In genomic region chr21:28738305-28738704, GRCh38 we compare ENCODE assay signal across 24 cellular contexts.
DNase-seq lines count a peak whose midpoint lies in the region; ATAC-seq, FAIRE-seq and TF ChIP-seq lines count a peak whose summit lies in the region.
"Had no signal": no experiment of that assay in that cellular context is flagged by ENCODE, and none has a peak within 500 bp of the region (broad histone marks: within the 10 kb centered on the region; RNA-seq: fewer than 3 reads in every experiment).

No MANE protein-coding gene starts in this region.

- H3K4me1 ChIP-seq in IMR-90 (ENCODE audit: control insufficient read depth, insufficient read depth, low read length), result peaks cover 5% of the 10 kb centered on the region
- no peaks in the 10 kb centered on the region for H3K4me1 ChIP-seq in astrocyte (ENCODE audit: insufficient read depth, low read length)
- H3K4me1 ChIP-seq in left ventricle myocardium inferior, result peaks cover 25% of the 10 kb centered on the region
- H3K4me1 ChIP-seq in sigmoid colon, result peaks cover 0 to 14% (median 11%) of the 10 kb centered on the region in 4 donors
- no peaks in the 10 kb centered on the region for H3K4me1 ChIP-seq in pancreas
- H3K4me1 ChIP-seq: adrenal gland, Caco-2, psoas muscle, stomach had no signal

- H3K27me3 Mint-ChIP-seq in astrocyte (ENCODE audit: low read depth, unreplicated experiment), result no peaks in the 10 kb centered on the region
- H3K27me3 Mint-ChIP-seq: activated CD4-positive, alpha-beta T cell treated with anti-CD3 and anti-CD28 coated beads, Interleukin-2, amount 10 ng/mL, durations not matched to agents 24 days and 14 days; brain had no signal

- peaks cover 2% of the 10 kb centered on the region for H3K9me3 Mint-ChIP-seq in astrocyte (ENCODE audit: unreplicated experiment)
- H3K9me3 Mint-ChIP-seq: activated CD4-positive, alpha-beta T cell treated with anti-CD3 and anti-CD28 coated beads, Interleukin-2, amount 10 ng/mL, durations not matched to agents 24 days and 14 days; T-helper 2 cell treated with Interferon-gamma antibody and Interleukin-4, amounts not matched to agents 5 μg/mL and 100 μg/mL, for 36 hours had no signal

- H2BK120ac ChIP-seq in IMR-90 (ENCODE audit: low read depth, low read length), result peak overlapping the region; percentile 82

- peak overlapping the region; percentile 93 for H2AK5ac ChIP-seq in IMR-90 (ENCODE audit: low read depth, low read length)

- H3K27ac ChIP-seq in IMR-90 (ENCODE audit: insufficient read depth, low read length) (no peak overlapping the region), astrocyte (ENCODE audit: low read depth, low read length) (no peak overlapping the region), left ventricle myocardium inferior (replicated peaks) (peak overlapping the region; percentile 60), sigmoid colon (peak overlapping the region in 3 of 4 donors; percentile 4 to 44 (median 20)), pancreas (no peak overlapping the region)
- H3K27ac ChIP-seq: adrenal gland, KMS-11, neutrophil, psoas muscle, stomach, thyroid gland had no signal

- H3K4me2 ChIP-seq in IMR-90 (ENCODE audit: low read depth, low read length), result no peak overlapping the region
- H3K4me2 ChIP-seq in astrocyte (ENCODE audit: low read length), result no peak overlapping the region

- no peak for TF ChIP-seq EP300 in sigmoid colon (IDR thresholded peaks at IDR 0.05)

- intact Hi-C loops in IMR-90 (cut with micrococcal nuclease), result no loop called here
- intact Hi-C loops in left ventricle myocardium inferior (cut with micrococcal nuclease), result no loop called here
- intact Hi-C loops in sigmoid colon (cut with DNase I), result no loop called here
- intact Hi-C loops in pancreas (cut with DNase I), result loop anchor here in 1 of 3 donors (10.0 kb wide), 1 partner anchor 214 kb away; no protein-coding TSS in a partner anchor

- peaks cover 8% of the 10 kb centered on the region for H3K4me1 Mint-ChIP-seq in astrocyte (ENCODE audit: low read depth, unreplicated experiment)

- H3K9me3 ChIP-seq in IMR-90 (ENCODE audit: control insufficient read depth, insufficient read depth, low read length) (peaks cover 4% of the 10 kb centered on the region), astrocyte (ENCODE audit: insufficient read depth, low read depth, low read length) (no peaks in the 10 kb centered on the region), left ventricle myocardium inferior (replicated peaks) (peaks cover 12% of the 10 kb centered on the region), sigmoid colon (no peaks in the 10 kb centered on the region), pancreas (no peaks in the 10 kb centered on the region)
- H3K9me3 ChIP-seq: adrenal gland, Caco-2, neutrophil, psoas muscle, thyroid gland had no signal

- no peak for TF ChIP-seq POLR2A in IMR-90 (IDR thresholded peaks at IDR 0.05; ENCODE audit: low read depth, low read length)
- TF ChIP-seq POLR2A in sigmoid colon (IDR thresholded peaks at IDR 0.05), result no peak

- H2AFZ ChIP-seq in IMR-90 (replicated peaks; ENCODE audit: low read length, poor library complexity) (peak overlapping the region; percentile 56), astrocyte (ENCODE audit: low read depth, low read length) (no peak overlapping the region)

- peak overlapping the region; percentile 27 for H4K5ac ChIP-seq in IMR-90 (ENCODE audit: low read depth, low read length)

- no TSS peak for BruUV-seq in IMR-90 (replicated peaks; lab: Mats Ljungman, UMichigan)

- peak overlapping the region; percentile 46 to 81 for H4K8ac ChIP-seq in IMR-90 (ENCODE audit: low read depth in 2 of 2, low read length in 2 of 2)

- 93% methylated on average over 3 of the region's 6 CpGs; no CpG with 5 or more reads in 1 of the 2 experiments for WGBS in IMR-90 (ENCODE audit: extremely low coverage in 2 of 2, insufficient read length in 1 of 2), 2 experiments
- WGBS in sigmoid colon, 2 donors, result 74 to 80% methylated on average over 6 of the region's 6 CpGs
- 72 to 87% methylated on average over 6 of the region's 6 CpGs for WGBS in pancreas, 2 donors

- H3K36me3 ChIP-seq in IMR-90 (ENCODE audit: control insufficient read depth, insufficient read depth, low read length) (no peaks in the 10 kb centered on the region; the same call in 1 of the 2 replicates), astrocyte (ENCODE audit: insufficient read depth, low read length) (no peaks in the 10 kb centered on the region), left ventricle myocardium inferior (no peaks in the 10 kb centered on the region), sigmoid colon (no peaks in the 10 kb centered on the region), pancreas (no peaks in the 10 kb centered on the region)
- H3K36me3 ChIP-seq: adrenal gland, neutrophil, stomach, thyroid gland had no signal

- peak overlapping the region; percentile 40 for H2BK5ac ChIP-seq in IMR-90 (ENCODE audit: low read depth, low read length, poor library complexity, severe bottlenecking)

- no peak for DNase-seq in IMR-90
- no peak for DNase-seq in astrocyte (ENCODE audit: low read depth)
- DNase-seq in left ventricle myocardium inferior, result no peak
- no peak for DNase-seq in sigmoid colon
- no peak for DNase-seq in stimulated activated CD8-positive, alpha-beta memory T cell treated with anti-CD3 and anti-CD28 coated beads, Interleukin-4, amount 100 ng/mL, for 48 hours
- DNase-seq in pancreas, result no peak
- no peak for DNase-seq in HPDE6-E6E7 (ENCODE audit: extremely low spot score)
- DNase-seq: activated CD4-positive, alpha-beta T cell treated with anti-CD3 and anti-CD28 coated beads, Interleukin-2, amount 10 ng/mL, durations not matched to agents 24 days and 14 days; activated naive CD4-positive, alpha-beta T cell; activated T-cell treated with anti-CD3 and anti-CD28 coated beads, Interleukin-2, amount 50 U/mL, for 48 hours; adrenal gland; C1 segment of cervical spinal cord; Caco-2; NCI-H1436 treated with DMSO at 0.1 percent for 48 hours; NCI-H2107; NCI-H82; psoas muscle; stomach; thyroid gland had no signal

- peak overlapping the region; percentile 94 for H3K14ac ChIP-seq in IMR-90 (replicated peaks; ENCODE audit: low read depth, low read length)

- peak overlapping the region; percentile 58 for H4K91ac ChIP-seq in IMR-90 (ENCODE audit: insufficient read depth, low read depth, low read length)

- H2AK9ac ChIP-seq in IMR-90 (replicated peaks; ENCODE audit: low read depth, low read length, poor library complexity), result no peak overlapping the region

- peak overlapping the region; percentile 50 for H3K18ac ChIP-seq in IMR-90 (ENCODE audit: low read depth, low read length)

- TF ChIP-seq RAD21 in IMR-90 (IDR thresholded peaks at IDR 0.05; ENCODE audit: low read length), result no peak

- ATAC-seq in IMR-90 (ENCODE audit: low read depth) (no peak), pancreas (no peak)
- ATAC-seq: psoas muscle had no signal

- no peaks in the 10 kb centered on the region for H3K27me3 ChIP-seq in IMR-90 (ENCODE audit: control insufficient read depth, insufficient read depth, low read length)
- H3K27me3 ChIP-seq in astrocyte (ENCODE audit: insufficient read depth, low read length), result no peaks in the 10 kb centered on the region
- H3K27me3 ChIP-seq in left ventricle myocardium inferior (ENCODE audit: low read depth), result no peaks in the 10 kb centered on the region
- no peaks in the 10 kb centered on the region for H3K27me3 ChIP-seq in sigmoid colon
- H3K27me3 ChIP-seq in pancreas, result no peaks in the 10 kb centered on the region
- H3K27me3 ChIP-seq: adrenal gland, neutrophil, stomach, thyroid gland had no signal

- H3K36me3 Mint-ChIP-seq in astrocyte (ENCODE audit: low read depth, unreplicated experiment), result no peaks in the 10 kb centered on the region
- H3K36me3 Mint-ChIP-seq: brain had no signal

- peak overlapping the region; percentile 81 for H2BK15ac ChIP-seq in IMR-90 (ENCODE audit: low read depth, low read length)

- H3K4me3 Mint-ChIP-seq in astrocyte (ENCODE audit: unreplicated experiment), result no peak overlapping the region
- H3K4me3 Mint-ChIP-seq: brain had no signal

- TF ChIP-seq CTCF in IMR-90 (conservative IDR thresholded peaks at IDR 0.05; ENCODE audit: low read depth, low read length), result no peak
- no peak for TF ChIP-seq CTCF in astrocyte (IDR thresholded peaks at IDR 0.05; ENCODE audit: insufficient read depth, low read depth, low read length)
- no peak for TF ChIP-seq CTCF in left ventricle myocardium inferior (IDR thresholded peaks at IDR 0.05; ENCODE audit: borderline replicate concordance)
- no peak for TF ChIP-seq CTCF in sigmoid colon (IDR thresholded peaks at IDR 0.05)
- no peak for TF ChIP-seq CTCF in pancreas (IDR thresholded peaks at IDR 0.05)

- H3K23ac ChIP-seq in IMR-90 (ENCODE audit: low read depth, low read length), result 0 out of 2 replicates have a peak overlapping the region, but pooled peaks have one; percentile 16

- H3K9me1 ChIP-seq in IMR-90 (ENCODE audit: insufficient read depth, low read length), result peaks cover 6% of the 10 kb centered on the region

- no peak for FAIRE-seq in astrocyte (lab: Jason Lieb, UNC)
- FAIRE-seq in pancreas (lab: Jason Lieb, UNC), result no peak
- FAIRE-seq: GM18507 had no signal

- no peak overlapping the region for H3K56ac ChIP-seq in IMR-90 (ENCODE audit: extremely low read depth, insufficient read depth, low read length)

- H3K27ac Mint-ChIP-seq in astrocyte (ENCODE audit: unreplicated experiment), result peak overlapping the region; percentile 9
- H3K27ac Mint-ChIP-seq: activated CD4-positive, alpha-beta T cell treated with anti-CD3 and anti-CD28 coated beads, Interleukin-2, amount 10 ng/mL, durations not matched to agents 24 days and 14 days had no signal

- no peak overlapping the region for H3K9ac ChIP-seq in IMR-90 (ENCODE audit: low read depth, low read length)
- H3K9ac ChIP-seq in astrocyte (ENCODE audit: low read length), result no peak overlapping the region
- H3K9ac ChIP-seq: KMS-11 had no signal

- CTCF ChIA-PET in IMR-90 (lab: Yijun Ruan, JAX), result no interaction called here

- POLR2A ChIA-PET in IMR-90 (lab: Charles Lee; ENCODE audit: unreplicated experiment), result no interaction called here

- peak overlapping the region; percentile 73 for H2BK20ac ChIP-seq in IMR-90 (ENCODE audit: low read depth, low read length)

- peak overlapping the region; percentile 74 for H3K4ac ChIP-seq in IMR-90 (ENCODE audit: low read depth, low read length)

- dilution Hi-C loops in IMR-90 (cut with HindIII; ENCODE audit: low sequenced_read_pairs, unreplicated experiment), result no loop called here

- H3K79me1 ChIP-seq in IMR-90 (ENCODE audit: low read depth in 1 of 2, low read length in 2 of 2), result no peaks in the 10 kb centered on the region

- in situ Hi-C loops in IMR-90 (cut with MboI; ENCODE audit: low sequenced_read_pairs), result loop anchor here (5.0 to 25.0 kb wide), 3 partner anchors 216 to 1176 kb away; no protein-coding TSS in a partner anchor

- H3K4me3 ChIP-seq in IMR-90 (ENCODE audit: insufficient read depth, low read depth, low read length), result no peak overlapping the region
- no peak overlapping the region for H3K4me3 ChIP-seq in astrocyte (ENCODE audit: insufficient read depth, low read depth, low read length)
- no peak overlapping the region for H3K4me3 ChIP-seq in left ventricle myocardium inferior
- no peak overlapping the region for H3K4me3 ChIP-seq in sigmoid colon
- no peak overlapping the region for H3K4me3 ChIP-seq in pancreas
- H3K4me3 ChIP-seq: adrenal gland, psoas muscle, stomach, thyroid gland had no signal

- no peaks in the 10 kb centered on the region for H3K79me2 ChIP-seq in astrocyte (ENCODE audit: insufficient read depth, low read length)

- H4K20me1 ChIP-seq in IMR-90 (ENCODE audit: insufficient read depth, low read length) (no peaks in the 10 kb centered on the region), astrocyte (ENCODE audit: insufficient read depth, low read length) (no peaks in the 10 kb centered on the region)

Comparison
In these comparisons a context has a peak if more than half of its experiments do, and no peak if none do; other contexts are left out.
1. H3K27ac ChIP-seq: peak in left ventricle myocardium inferior (single experiment) and sigmoid colon (3 of 4); none in IMR-90 (single experiment), astrocyte (single experiment) and pancreas (0 of 4).